ENCODE assay signal across 1 cellular context in the genomic region with DNA sequence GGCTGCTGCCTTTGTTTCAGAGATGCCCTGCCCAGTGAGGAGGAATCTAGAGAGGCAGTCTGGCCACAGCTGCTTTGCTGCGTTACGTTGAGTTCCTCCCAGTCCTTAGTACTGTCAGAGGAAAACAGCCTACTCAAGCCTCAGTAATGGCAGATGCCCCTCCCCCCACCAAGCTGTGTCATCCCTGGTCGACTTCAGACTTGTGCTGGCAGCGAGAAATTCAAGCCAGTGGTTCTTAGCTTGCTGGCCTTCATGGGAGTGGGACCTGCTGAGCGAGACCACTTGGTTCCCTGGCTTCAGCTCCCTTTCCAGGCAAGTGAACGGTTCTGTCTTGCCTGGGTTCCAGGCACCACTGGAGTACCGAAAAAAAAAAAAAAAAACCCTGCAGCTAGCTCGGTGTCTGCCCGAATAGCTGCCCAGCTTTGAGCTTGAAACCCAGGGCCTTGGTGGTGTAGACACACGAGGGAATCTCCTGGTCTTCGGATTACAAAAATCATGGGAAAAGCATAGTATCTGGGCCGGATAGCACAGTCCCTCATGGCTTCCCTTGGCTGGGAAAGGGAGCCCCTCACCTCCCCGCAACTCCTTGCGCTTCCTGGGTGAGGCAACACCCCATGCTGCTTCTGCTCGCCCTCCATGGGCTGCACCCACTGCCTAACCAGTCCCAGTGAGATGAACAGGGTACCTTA.
TF ChIP-seq lines count a peak whose summit lies in the region.

No MANE protein-coding gene starts in this region.

TF ChIP-seq in GM23338, 12 proteins besides CTCF, POLR2A, EP300 and RAD21 (continued from another document):
- TF ChIP-seq, protein P1, sequence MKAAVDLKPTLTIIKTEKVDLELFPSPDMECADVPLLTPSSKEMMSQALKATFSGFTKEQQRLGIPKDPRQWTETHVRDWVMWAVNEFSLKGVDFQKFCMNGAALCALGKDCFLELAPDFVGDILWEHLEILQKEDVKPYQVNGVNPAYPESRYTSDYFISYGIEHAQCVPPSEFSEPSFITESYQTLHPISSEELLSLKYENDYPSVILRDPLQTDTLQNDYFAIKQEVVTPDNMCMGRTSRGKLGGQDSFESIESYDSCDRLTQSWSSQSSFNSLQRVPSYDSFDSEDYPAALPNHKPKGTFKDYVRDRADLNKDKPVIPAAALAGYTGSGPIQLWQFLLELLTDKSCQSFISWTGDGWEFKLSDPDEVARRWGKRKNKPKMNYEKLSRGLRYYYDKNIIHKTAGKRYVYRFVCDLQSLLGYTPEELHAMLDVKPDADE (IDR thresholded peaks at IDR 0.05): no peak
